26 cellular contexts compared by ENCODE assay signal in genomic region chr13:43964698-43965097, GRCh38.
"Had no signal": no experiment of that assay in that cellular context is flagged by ENCODE, and none has a peak within 500 bp of the region (broad histone marks: within the 10 kb centered on the region; RNA-seq: fewer than 3 reads in every experiment).

No MANE protein-coding gene starts in this region.

- FAIRE-seq: colon, endothelial cell of umbilical vein, keratinocyte had no signal

- H3K9me3 ChIP-seq: breast epithelium, heart right ventricle, prostate gland, sigmoid colon, stomach, tibial artery, upper lobe of left lung, uterus had no signal

- H3K9me3 Mint-ChIP-seq: natural killer cell had no signal

- H3K4me1 ChIP-seq: breast epithelium, esophagus squamous epithelium, heart right ventricle, prostate gland, sigmoid colon, spleen, stomach, tibial artery, upper lobe of left lung, uterus had no signal

- H3K4me1 Mint-ChIP-seq: neural crest cell had no signal

- H3K27me3 ChIP-seq: breast epithelium, esophagus squamous epithelium, heart right ventricle, sigmoid colon, spleen, stomach, tibial artery, upper lobe of left lung, uterus had no signal

- H3K27ac ChIP-seq: breast epithelium, esophagus squamous epithelium, heart right ventricle, prostate gland, sigmoid colon, spleen, stomach, tibial artery, upper lobe of left lung, uterus had no signal

- H3K4me3 ChIP-seq: breast epithelium, esophagus squamous epithelium, heart right ventricle, prostate gland, sigmoid colon, spleen, stomach, tibial artery, upper lobe of left lung, uterus had no signal

- H3K36me3 Mint-ChIP-seq: natural killer cell had no signal

- H3K4me3 Mint-ChIP-seq: dendritic cell treated with granulocyte-macrophage colony-stimulating factor and Interleukin-4, amounts not matched to agents 40 ng/mL and 50 ng/mL, for 4 days; natural killer cell; neural crest cell had no signal

- H3K27ac Mint-ChIP-seq: dendritic cell treated with granulocyte-macrophage colony-stimulating factor and Interleukin-4, amounts not matched to agents 40 ng/mL and 50 ng/mL, for 4 days had no signal

- DNase-seq: effector CD8-positive, alpha-beta T cell; esophagus squamous epithelium; foreskin melanocyte; glutamatergic neuron; heart right ventricle; hippocampal formation; natural killer cell; nucleus accumbens; right cardiac atrium; sigmoid colon; spleen; stimulated activated CD4-positive, alpha-beta T cell treated with anti-CD3 and anti-CD28 coated beads, Interleukin-15, amount 100 ng/mL, for 24 hours; stimulated activated CD4-positive, alpha-beta T cell treated with anti-CD3 and anti-CD28 coated beads, Interleukin-2, amount 100 ng/mL, for 48 hours; stimulated activated naive CD4-positive, alpha-beta T cell treated with Interleukin-2 at 50 U/mL for 16 hours; stomach; tibial artery; upper lobe of left lung; uterus had no signal

- ATAC-seq: heart right ventricle, left lobe of liver, natural killer cell, right cardiac atrium had no signal

- H3K36me3 ChIP-seq: breast epithelium, esophagus squamous epithelium, heart right ventricle, prostate gland, sigmoid colon, spleen, stomach, tibial artery, upper lobe of left lung, uterus had no signal
